Comparison of ENCODE assay signal across 18 cellular contexts in the genomic region with DNA sequence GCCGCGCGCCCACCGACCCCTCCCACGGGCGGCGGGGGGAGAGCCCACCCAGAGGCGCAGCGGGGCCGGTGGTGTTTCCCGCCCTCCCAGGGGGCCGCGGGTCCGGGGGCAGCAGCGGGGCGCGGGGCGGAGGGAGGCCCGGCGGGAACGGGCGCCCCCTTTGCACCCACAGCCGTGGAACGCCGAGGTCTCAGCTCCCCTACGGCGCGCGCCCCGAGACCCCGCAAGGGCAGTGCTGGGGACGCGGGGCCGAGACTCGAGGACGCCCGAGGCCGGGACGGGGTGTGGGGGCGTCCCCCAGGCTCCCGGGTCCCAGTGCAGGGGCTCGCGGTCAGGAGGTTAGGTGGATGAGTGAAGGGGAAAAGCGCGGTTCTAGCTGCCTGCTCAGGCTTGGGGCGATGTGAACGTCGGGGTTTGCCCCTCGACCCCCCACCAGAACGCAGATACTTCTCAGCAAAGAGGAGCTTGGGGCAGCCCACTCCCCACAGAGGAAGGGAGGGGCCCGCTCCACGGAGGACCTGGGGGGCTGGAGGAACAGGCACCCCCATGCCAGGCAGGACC.
DNase-seq lines count a peak whose midpoint lies in the region; ATAC-seq and TF ChIP-seq lines count a peak whose summit lies in the region.
"Had no signal": no experiment of that assay in that cellular context is flagged by ENCODE, and none has a peak within 500 bp of the region (broad histone marks: within the 10 kb centered on the region; RNA-seq: fewer than 3 reads in every experiment).

No MANE protein-coding gene starts in this region.

- H3K4me1 ChIP-seq in right atrium auricular region = peaks cover 0 to 14% of the 10 kb centered on the region in 2 donors
- no peaks in the 10 kb centered on the region for H3K4me1 ChIP-seq in left lung
- no peaks in the 10 kb centered on the region for H3K4me1 ChIP-seq in aorta (ENCODE audit: control insufficient read depth in 1 of 2, insufficient read depth in 2 of 2, low read length in 2 of 2)
- no peaks in the 10 kb centered on the region for H3K4me1 ChIP-seq in smooth muscle cell (ENCODE audit: low read depth)
- H3K4me1 ChIP-seq: psoas muscle had no signal

- no peak overlapping the region for H3K9ac ChIP-seq in smooth muscle cell (ENCODE audit: low read depth)

- WGBS in aorta, 2 donors = 4 to 5% methylated on average over 43 to 52 of the region's 52 CpGs
- WGBS in smooth muscle cell (ENCODE audit: low lambda C conversion rate) = 28% methylated on average over 25 of the region's 52 CpGs

- CTCF ChIA-PET in WTC11 (lab: Charles Lee) = interaction anchor here (0.6 to 3.7 kb wide), 13 partner anchors 10 to 702 kb away, joined by 3 to 17 read pairs (median 3); no protein-coding TSS in a partner anchor

- ATAC-seq in left cardiac atrium (no peak), WTC11 (peak; percentile 12), left lung (no peak), aorta (ENCODE audit: low FRiP score) (no peak)
- ATAC-seq: activated CD8-positive, alpha-beta memory T cell treated with anti-CD3 and anti-CD28 coated beads, Interleukin-2, amount 10 ng/mL, durations not matched to agents 7 days and 5 days had no signal

- H3K27me3 Mint-ChIP-seq in WTC11 (ENCODE audit: low read depth) = peaks cover 41% of the 10 kb centered on the region

- no peaks in the 10 kb centered on the region for H4K20me1 ChIP-seq in smooth muscle cell (ENCODE audit: low read depth)

- H3K27me3 ChIP-seq in right atrium auricular region (peaks cover 4 to 25% of the 10 kb centered on the region in 2 donors), left lung (peaks cover 30 to 88% of the 10 kb centered on the region in 2 donors), aorta (ENCODE audit: control insufficient read depth in 1 of 2, insufficient read depth in 2 of 2, low read length in 1 of 2) (no peaks in the 10 kb centered on the region), smooth muscle cell (ENCODE audit: low read depth) (peaks cover 39% of the 10 kb centered on the region)

- peaks cover 22% of the 10 kb centered on the region for H3K9me3 Mint-ChIP-seq in WTC11

- no peak overlapping the region for H3K27ac Mint-ChIP-seq in WTC11
- H3K27ac Mint-ChIP-seq: activated CD8-positive, alpha-beta memory T cell treated with anti-CD3 and anti-CD28 coated beads, Interleukin-2, amount 10 ng/mL, durations not matched to agents 7 days and 5 days; activated T-helper 1 cell treated with anti-CD3 and anti-CD28 coated beads, Interleukin-12 subunit alpha, Interleukin-12 subunit beta, Interleukin-2, Interleukin-4 antibody, amounts not matched to agents 30 ng/mL and 10 ng/mL and 1 ng/mL, durations not matched to agents 14 hours and 24 hours and 36 hours; CD4-positive, CD25-positive, alpha-beta regulatory T cell; nephron progenitor cell had no signal

- H3K4me1 Mint-ChIP-seq in WTC11 = peaks cover 4% of the 10 kb centered on the region
- H3K4me1 Mint-ChIP-seq: activated CD8-positive, alpha-beta memory T cell treated with anti-CD3 and anti-CD28 coated beads, Interleukin-2, amount 10 ng/mL, durations not matched to agents 7 days and 5 days; nephron progenitor cell had no signal

- no peaks in the 10 kb centered on the region for H3K36me3 Mint-ChIP-seq in WTC11
- H3K36me3 Mint-ChIP-seq: activated CD8-positive, alpha-beta memory T cell treated with anti-CD3 and anti-CD28 coated beads, Interleukin-2, amount 10 ng/mL, durations not matched to agents 7 days and 5 days; CD4-positive, CD25-positive, alpha-beta regulatory T cell had no signal

- H3K27ac ChIP-seq in right atrium auricular region (no peak overlapping the region), left lung (no peak overlapping the region), aorta (ENCODE audit: low read depth in 1 of 2, low read length in 2 of 2) (no peak overlapping the region), smooth muscle cell (ENCODE audit: low read depth) (no peak overlapping the region), coronary artery (no peak overlapping the region)
- H3K27ac ChIP-seq: psoas muscle had no signal

- no peak overlapping the region for H2AFZ ChIP-seq in smooth muscle cell (ENCODE audit: low read depth)

- peak overlapping the region; percentile 67 for H3K4me3 Mint-ChIP-seq in WTC11
- H3K4me3 Mint-ChIP-seq: activated CD8-positive, alpha-beta memory T cell treated with anti-CD3 and anti-CD28 coated beads, Interleukin-2, amount 10 ng/mL, durations not matched to agents 7 days and 5 days; activated T-helper 1 cell treated with anti-CD3 and anti-CD28 coated beads, Interleukin-12 subunit alpha, Interleukin-12 subunit beta, Interleukin-2, Interleukin-4 antibody, amounts not matched to agents 30 ng/mL and 10 ng/mL and 1 ng/mL, durations not matched to agents 14 hours and 24 hours and 36 hours; nephron progenitor cell had no signal

- POLR2A ChIA-PET in WTC11 (lab: Charles Lee) = no interaction called here

- DNase-seq in left cardiac atrium = peak; percentile 7
- no peak for DNase-seq in right atrium auricular region (ENCODE audit: low spot score)
- peak; percentile 22 for DNase-seq in WTC11 (ENCODE audit: low spot score)
- peak; percentile 10 to 63 for DNase-seq in left lung
- peak; percentile 17 to 65 for DNase-seq in aorta
- DNase-seq in smooth muscle cell (lab: John Stamatoyannopoulos, UW; ENCODE audit: unreplicated experiment) = no peak
- DNase-seq in midbrain (lab: John Stamatoyannopoulos, UW) = no peak
- no peak for DNase-seq in coronary artery (ENCODE audit: low spot score)
- DNase-seq: activated CD8-positive, alpha-beta memory T cell treated with anti-CD3 and anti-CD28 coated beads, Interleukin-2, amount 10 ng/mL, durations not matched to agents 7 days and 5 days; CD4-positive, CD25-positive, alpha-beta regulatory T cell; DMS153; GF-D8; hippocampal formation; KG1; small intestine had no signal

- H3K4me2 ChIP-seq in smooth muscle cell = no peak overlapping the region

- intact Hi-C loops in left cardiac atrium (cut with DNase I) (no loop called here), left lung (cut with DNase I) (no loop called here), aorta (cut with DNase I) (no loop called here)

- H3K36me3 ChIP-seq in right atrium auricular region (no peaks in the 10 kb centered on the region), left lung (no peaks in the 10 kb centered on the region), aorta (ENCODE audit: control insufficient read depth in 1 of 2, insufficient read depth in 2 of 2, low read length in 1 of 2) (no peaks in the 10 kb centered on the region), smooth muscle cell (ENCODE audit: low read depth) (no peaks in the 10 kb centered on the region)

- H3K4me3 ChIP-seq in right atrium auricular region (no peak overlapping the region), left lung (no peak overlapping the region), aorta (ENCODE audit: low read length in 2 of 2) (no peak overlapping the region), smooth muscle cell (no peak overlapping the region), coronary artery (no peak overlapping the region)
- H3K4me3 ChIP-seq: psoas muscle had no signal

- H3K9me3 ChIP-seq in right atrium auricular region (peaks cover 0 to 10% of the 10 kb centered on the region in 2 donors), left lung (peaks cover 0 to 14% of the 10 kb centered on the region in 2 donors), aorta (ENCODE audit: control insufficient read depth, low read length) (peaks cover 5% of the 10 kb centered on the region), smooth muscle cell (replicated peaks; ENCODE audit: low read depth) (peaks cover 5% of the 10 kb centered on the region)

- no peaks in the 10 kb centered on the region for H3F3A ChIP-seq in smooth muscle cell (ENCODE audit: low read depth)

- TF ChIP-seq CTCF in right atrium auricular region (IDR thresholded peaks at IDR 0.05) = no peak
- TF ChIP-seq CTCF in WTC11 (IDR thresholded peaks at IDR 0.05) = no peak
- no peak for TF ChIP-seq CTCF in left lung (IDR thresholded peaks at IDR 0.05)
- TF ChIP-seq CTCF in smooth muscle cell (IDR thresholded peaks at IDR 0.05; ENCODE audit: borderline replicate concordance, insufficient read depth, poor library complexity, severe bottlenecking) = no peak
- TF ChIP-seq CTCF in coronary artery (IDR thresholded peaks at IDR 0.05) = no peak

- H3K79me2 ChIP-seq in smooth muscle cell (ENCODE audit: low read depth) = no peaks in the 10 kb centered on the region

TF ChIP-seq in WTC11, 78 proteins besides CTCF, POLR2A, EP300 and RAD21 (continues in another document):
- TF ChIP-seq ZNF671 (CRISPR knock-in tag; IDR thresholded peaks at IDR 0.05) = no peak
- TF ChIP-seq, protein P1, sequence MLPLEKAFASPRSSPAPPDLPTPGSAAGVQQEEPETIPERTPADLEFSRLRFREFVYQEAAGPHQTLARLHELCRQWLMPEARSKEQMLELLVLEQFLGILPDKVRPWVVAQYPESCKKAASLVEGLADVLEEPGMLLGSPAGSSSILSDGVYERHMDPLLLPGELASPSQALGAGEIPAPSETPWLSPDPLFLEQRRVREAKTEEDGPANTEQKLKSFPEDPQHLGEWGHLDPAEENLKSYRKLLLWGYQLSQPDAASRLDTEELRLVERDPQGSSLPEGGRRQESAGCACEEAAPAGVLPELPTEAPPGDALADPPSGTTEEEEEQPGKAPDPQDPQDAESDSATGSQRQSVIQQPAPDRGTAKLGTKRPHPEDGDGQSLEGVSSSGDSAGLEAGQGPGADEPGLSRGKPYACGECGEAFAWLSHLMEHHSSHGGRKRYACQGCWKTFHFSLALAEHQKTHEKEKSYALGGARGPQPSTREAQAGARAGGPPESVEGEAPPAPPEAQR (CRISPR knock-in tag; IDR thresholded peaks at IDR 0.05) = no peak
- TF ChIP-seq, protein P2, sequence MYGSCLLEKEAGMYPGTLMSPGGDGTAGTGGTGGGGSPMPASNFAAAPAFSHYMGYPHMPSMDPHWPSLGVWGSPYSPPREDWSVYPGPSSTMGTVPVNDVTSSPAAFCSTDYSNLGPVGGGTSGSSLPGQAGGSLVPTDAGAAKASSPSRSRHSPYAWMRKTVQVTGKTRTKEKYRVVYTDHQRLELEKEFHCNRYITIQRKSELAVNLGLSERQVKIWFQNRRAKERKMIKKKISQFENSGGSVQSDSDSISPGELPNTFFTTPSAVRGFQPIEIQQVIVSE (CRISPR knock-in tag; IDR thresholded peaks at IDR 0.05; ENCODE audit: borderline replicate concordance) = no peak
- TF ChIP-seq, protein P3, sequence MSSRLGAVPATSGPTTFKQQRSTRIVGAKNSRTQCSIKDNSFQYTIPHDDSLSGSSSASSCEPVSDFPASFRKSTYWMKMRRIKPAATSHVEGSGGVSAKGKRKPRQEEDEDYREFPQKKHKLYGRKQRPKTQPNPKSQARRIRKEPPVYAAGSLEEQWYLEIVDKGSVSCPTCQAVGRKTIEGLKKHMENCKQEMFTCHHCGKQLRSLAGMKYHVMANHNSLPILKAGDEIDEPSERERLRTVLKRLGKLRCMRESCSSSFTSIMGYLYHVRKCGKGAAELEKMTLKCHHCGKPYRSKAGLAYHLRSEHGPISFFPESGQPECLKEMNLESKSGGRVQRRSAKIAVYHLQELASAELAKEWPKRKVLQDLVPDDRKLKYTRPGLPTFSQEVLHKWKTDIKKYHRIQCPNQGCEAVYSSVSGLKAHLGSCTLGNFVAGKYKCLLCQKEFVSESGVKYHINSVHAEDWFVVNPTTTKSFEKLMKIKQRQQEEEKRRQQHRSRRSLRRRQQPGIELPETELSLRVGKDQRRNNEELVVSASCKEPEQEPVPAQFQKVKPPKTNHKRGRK (CRISPR knock-in tag; IDR thresholded peaks at IDR 0.05; ENCODE audit: borderline replicate concordance) = no peak
- TF ChIP-seq FOXK1 (CRISPR knock-in tag; IDR thresholded peaks at IDR 0.05) = no peak

Comparison
In these comparisons a context has a peak if more than half of its experiments do, and no peak if none do; other contexts are left out.
1. DNase-seq: peak in left cardiac atrium (single experiment), WTC11 (single experiment), left lung (2 of 2) and aorta (2 of 2); none in right atrium auricular region (single experiment), smooth muscle cell (single experiment), midbrain (single experiment) and coronary artery (single experiment).